ENCODE assay signal across 28 cellular contexts in genomic region chr10:19144206-19144605, GRCh38.
"Had no signal": no experiment of that assay in that cellular context is flagged by ENCODE, and none has a peak within 500 bp of the region (broad histone marks: within the 10 kb centered on the region; RNA-seq: fewer than 3 reads in every experiment).

No MANE protein-coding gene starts in this region.

- H3K9me3 ChIP-seq: MG63, Peyer's patch, SJSA1, SK-N-SH had no signal

- H3K36me3 ChIP-seq: MG63, SJSA1 had no signal

- H3K27ac ChIP-seq: Peyer's patch, SJSA1 had no signal

- DNase-seq: Kasumi-1, KG1, MG63, NCI-H1092, NCI-H1105, NCI-H1417 treated with DMSO at 0.1 percent for 48 hours, NCI-H1436 treated with DMSO at 0.1 percent for 48 hours, NCI-H1694 treated with DMSO at 0.1 percent for 48 hours, NCI-H187 treated with DMSO at 0.1 percent for 48 hours, NCI-H2029, NCI-H2081, NCI-H2171 treated with DMSO at 0.1 percent for 48 hours, NCI-H2227 treated with DMSO at 0.1 percent for 48 hours, NCI-H345, NCI-H446, NCI-H524, NCI-H69, NCI-H748 treated with DMSO at 0.1 percent for 48 hours, NCI-H82, PC-3, Peyer's patch, Right ventricle myocardium superior, RPMI8226, SHP77 treated with DMSO at 0.1 percent for 48 hours, SK-N-SH, SW 1271, T-helper 1 cell had no signal

- H3K4me1 ChIP-seq: Peyer's patch, SJSA1 had no signal

- H3K4me3 ChIP-seq: MG63, Peyer's patch, SJSA1 had no signal

- H3K27me3 ChIP-seq: MG63, Peyer's patch, SJSA1 had no signal
